In the genomic region with DNA sequence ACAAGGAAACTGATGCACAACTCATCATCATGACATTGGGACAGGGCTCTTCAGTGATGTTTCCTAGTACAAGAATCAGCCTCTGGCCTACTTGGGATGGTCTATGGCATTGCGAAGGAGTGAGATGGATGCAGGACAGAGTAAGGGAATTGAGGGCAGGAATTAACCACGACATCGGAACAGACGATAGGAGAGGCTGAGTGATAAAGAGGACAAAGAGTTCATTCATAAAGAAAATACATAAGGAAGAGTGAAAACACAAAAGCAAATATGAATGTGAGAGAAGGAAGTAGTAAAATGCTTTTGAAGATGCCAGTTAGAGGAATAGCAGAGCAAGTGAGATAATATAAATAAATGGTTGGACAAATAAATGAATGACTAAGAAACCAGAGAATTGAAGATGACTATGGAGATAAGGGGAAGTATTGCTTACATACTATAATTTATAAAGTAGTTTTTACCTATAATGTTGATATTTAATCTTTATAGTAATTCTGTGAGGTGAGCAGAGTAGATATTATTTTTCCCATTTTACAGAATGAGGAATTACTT, we compare ENCODE assay signal across 19 cellular contexts.
DNase-seq lines count a peak whose midpoint lies in the region; ATAC-seq, FAIRE-seq and TF ChIP-seq lines count a peak whose summit lies in the region.
"Had no signal": no experiment of that assay in that cellular context is flagged by ENCODE, and none has a peak within 500 bp of the region (broad histone marks: within the 10 kb centered on the region; RNA-seq: fewer than 3 reads in every experiment).

No MANE protein-coding gene starts in this region.

- FAIRE-seq in A549 (lab: Jason Lieb, UNC) = peak; percentile 91
- FAIRE-seq: GM12878, GM18507, HepG2 had no signal

- no peaks in the 10 kb centered on the region for H3K27me3 ChIP-seq in esophagus muscularis mucosa
- H3K27me3 ChIP-seq: BLaER1 had no signal

- peak overlapping the region; percentile 39 for H3K4me2 ChIP-seq in A549
- H3K4me2 ChIP-seq: BLaER1 had no signal

- POLR2A ChIA-PET in A549 (lab: Yijun Ruan, JAX) = no interaction called here

- TF ChIP-seq EP300 in A549 (IDR thresholded peaks at IDR 0.05) (no peak), esophagus muscularis mucosa (IDR thresholded peaks at IDR 0.05) (no peak)

- H3K4me3 Mint-ChIP-seq in nephron = no peak overlapping the region
- H3K4me3 Mint-ChIP-seq: CD8-positive, alpha-beta memory T cell; H9 had no signal

- peak overlapping the region; percentile 17 to 57; a peak in 4 of 6 replicates for H3K27ac ChIP-seq in A549
- H3K27ac ChIP-seq in esophagus muscularis mucosa (replicated peaks in 1 of 4) = no peak overlapping the region
- H3K27ac ChIP-seq: 22Rv1, BLaER1 had no signal

- peaks cover 3% of the 10 kb centered on the region for H3K27me3 Mint-ChIP-seq in nephron (ENCODE audit: low read depth)

- intact Hi-C loops in esophagus muscularis mucosa (cut with DNase I) = no loop called here

- WGBS in A549 (ENCODE audit: missing lambda C conversion rate) = 17% methylated on average over 4 of the region's 4 CpGs
- WGBS in esophagus muscularis mucosa = 86% methylated on average over 4 of the region's 4 CpGs

- CTCF ChIA-PET in A549 (lab: Yijun Ruan, JAX) = no interaction called here

- TF ChIP-seq POLR2A in A549 (IDR thresholded peaks at IDR 0.05; ENCODE audit: low read length) (no peak), esophagus muscularis mucosa (IDR thresholded peaks at IDR 0.05; ENCODE audit: low read depth) (no peak)

- peaks cover 13% of the 10 kb centered on the region; the same call in 2 of the 3 replicates for H3K9me3 ChIP-seq in A549
- H3K9me3 ChIP-seq in esophagus muscularis mucosa = no peaks in the 10 kb centered on the region

- peak overlapping the region in 2 of 3 experiments; percentile 3 to 11 for H3K27ac Mint-ChIP-seq in nephron
- H3K27ac Mint-ChIP-seq: CD8-positive, alpha-beta memory T cell; H9 had no signal

- TF ChIP-seq RAD21 in A549 (conservative IDR thresholded peaks at IDR 0.05 in 1 of 2, IDR thresholded peaks at IDR 0.05 in 1 of 2) = no peak

- H3K4me1 ChIP-seq in A549 = peaks cover 16% of the 10 kb centered on the region
- no peaks in the 10 kb centered on the region for H3K4me1 ChIP-seq in esophagus muscularis mucosa
- H3K4me1 ChIP-seq: BLaER1, Caco-2 had no signal

- no peaks in the 10 kb centered on the region for H3K36me3 ChIP-seq in esophagus muscularis mucosa
- H3K36me3 ChIP-seq: BLaER1 had no signal

- ATAC-seq in A549 = peak in 1 of 2 experiments; percentile 87; a peak in 4 of 6 replicates
- ATAC-seq: GM12878, HepG2 had no signal

- H3K36me3 Mint-ChIP-seq in nephron (ENCODE audit: low read depth) = no peaks in the 10 kb centered on the region
- H3K36me3 Mint-ChIP-seq: CD8-positive, alpha-beta memory T cell had no signal

- H3K4me1 Mint-ChIP-seq in nephron = peaks cover 18% of the 10 kb centered on the region
- H3K4me1 Mint-ChIP-seq: CD8-positive, alpha-beta memory T cell; H9 had no signal

- DNase-seq in A549 (ENCODE audit: low read depth in 1 of 2, low spot score in 1 of 2) (peak in 1 of 2 experiments; percentile 63), LoVo (ENCODE audit: low spot score) (peak; percentile 51), SW480 (ENCODE audit: low spot score) (peak; percentile 50), esophagus muscularis mucosa (ENCODE audit: extremely low spot score) (no peak), ureter (ENCODE audit: low spot score) (no peak), HUDEP-2 (lab: John Stamatoyannopoulos, UW; ENCODE audit: unreplicated experiment in 76 of 76) (no peak)
- no peak for DNase-seq in stimulated activated CD4-positive, alpha-beta T cell treated with anti-CD3 and anti-CD28 coated beads, Interleukin-4, amount 100 ng/mL, for 24 hours
- DNase-seq: AML-193; Caco-2; CD8-positive, alpha-beta memory T cell; DMS53; GOT3; H9 had no signal

- TF ChIP-seq CTCF in A549 (IDR thresholded peaks at IDR 0.05) (no peak), nephron (IDR thresholded peaks at IDR 0.05; ENCODE audit: unreplicated experiment in 3 of 3) (no peak), esophagus muscularis mucosa (IDR thresholded peaks at IDR 0.05) (no peak)

- peaks cover 6% of the 10 kb centered on the region for H3K9me3 Mint-ChIP-seq in nephron
- H3K9me3 Mint-ChIP-seq: H9 had no signal

- H3K4me3 ChIP-seq in A549 = no peak overlapping the region
- no peak overlapping the region for H3K4me3 ChIP-seq in esophagus muscularis mucosa
- H3K4me3 ChIP-seq: BLaER1, GM12878 had no signal

TF ChIP-seq in A549, 52 proteins besides CTCF, POLR2A, EP300 and RAD21:
- peak; percentile 75 for TF ChIP-seq GATA3 (IDR thresholded peaks at IDR 0.05; ENCODE audit: borderline replicate concordance)
- TF ChIP-seq JUNB (IDR thresholded peaks at IDR 0.05) = no peak

Comparison
In these comparisons a context has a peak if more than half of its experiments do, and no peak if none do; other contexts are left out.
1. DNase-seq: peak in LoVo (single experiment) and SW480 (single experiment); none in esophagus muscularis mucosa (single experiment), stimulated activated CD4-positive, alpha-beta T cell treated with anti-CD3 and anti-CD28 coated beads, Interleukin-4, amount 100 ng/mL, for 24 hours (single experiment), ureter (single experiment) and HUDEP-2 (0 of 76).
2. H3K27ac ChIP-seq: peak in A549 (2 of 2); none in esophagus muscularis mucosa (0 of 4).